In genomic region chr3:146702237-146702636, GRCh38 we compare ENCODE assay signal across 38 cellular contexts.
"Had no signal": no experiment of that assay in that cellular context is flagged by ENCODE, and none has a peak within 500 bp of the region (broad histone marks: within the 10 kb centered on the region; RNA-seq: fewer than 3 reads in every experiment).

No MANE protein-coding gene starts in this region.

- H3K27me3 Mint-ChIP-seq: activated naive CD4-positive, alpha-beta T cell treated with anti-CD3 and anti-CD28 coated beads, Interleukin-2, amount 10 ng/mL, durations not matched to agents 7 days and 5 days; activated naive CD4-positive, alpha-beta T cell treated with anti-CD3 and anti-CD28 coated beads, Interleukin-2, amount 50 U/mL, for 24 hours; activated naive CD8-positive, alpha-beta T cell; activated naive CD8-positive, alpha-beta T cell treated with anti-CD3 and anti-CD28 coated beads for 36 hours; activated naive CD8-positive, alpha-beta T cell treated with anti-CD3 and anti-CD28 coated beads, Interleukin-2, amount 10 ng/mL, durations not matched to agents 7 days and 5 days; activated naive CD8-positive, alpha-beta T cell treated with anti-CD3 and anti-CD28 coated beads, Interleukin-2, amount 50 U/mL, for 24 hours; activated T-cell treated with anti-CD3 and anti-CD28 coated beads, Interleukin-2, amount 50 U/mL, for 24 hours; activated T-helper 17 cell treated with anti-CD3 and anti-CD28 coated beads, Interleukin-2, amount 50 U/mL, for 72 hours; brain; central memory CD8-positive, alpha-beta T cell had no signal

- H3K36me3 Mint-ChIP-seq: activated naive CD4-positive, alpha-beta T cell treated with anti-CD3 and anti-CD28 coated beads, Interleukin-2, amount 10 ng/mL, durations not matched to agents 7 days and 5 days; activated naive CD4-positive, alpha-beta T cell treated with anti-CD3 and anti-CD28 coated beads, Interleukin-2, amount 50 U/mL, for 24 hours; activated naive CD4-positive, alpha-beta T cell treated with anti-CD3 and anti-CD28 coated beads, Interleukin-2, amount 50 U/mL, for 72 hours; activated naive CD8-positive, alpha-beta T cell; activated naive CD8-positive, alpha-beta T cell treated with anti-CD3 and anti-CD28 coated beads for 36 hours; activated naive CD8-positive, alpha-beta T cell treated with anti-CD3 and anti-CD28 coated beads, Interleukin-2, amount 10 ng/mL, durations not matched to agents 7 days and 5 days; brain had no signal

- H3K27ac ChIP-seq: adrenal gland, ascending aorta, body of pancreas, brain microvascular endothelial cell, breast epithelium, cardiac muscle cell had no signal

- H3K4me1 ChIP-seq: adrenal gland, ascending aorta, body of pancreas, breast epithelium had no signal

- H3K4me3 Mint-ChIP-seq: activated naive CD4-positive, alpha-beta T cell treated with anti-CD3 and anti-CD28 coated beads for 36 hours; activated naive CD4-positive, alpha-beta T cell treated with anti-CD3 and anti-CD28 coated beads, Interleukin-2, amount 10 ng/mL, durations not matched to agents 7 days and 5 days; activated naive CD4-positive, alpha-beta T cell treated with anti-CD3 and anti-CD28 coated beads, Interleukin-2, amount 50 U/mL, for 24 hours; activated naive CD8-positive, alpha-beta T cell; activated naive CD8-positive, alpha-beta T cell treated with anti-CD3 and anti-CD28 coated beads for 36 hours; activated naive CD8-positive, alpha-beta T cell treated with anti-CD3 and anti-CD28 coated beads, Interleukin-2, amount 10 ng/mL, durations not matched to agents 7 days and 5 days; activated naive CD8-positive, alpha-beta T cell treated with anti-CD3 and anti-CD28 coated beads, Interleukin-2, amount 50 U/mL, for 24 hours; activated T-cell treated with anti-CD3 and anti-CD28 coated beads, Interleukin-2, amount 50 U/mL, for 24 hours; activated T-cell treated with anti-CD3 and anti-CD28 coated beads, Interleukin-2, amount 50 U/mL, for 4 hours; activated T-cell treated with anti-CD3 and anti-CD28 coated beads, Interleukin-2, amount 50 U/mL, for 72 hours; activated T-helper 1 cell treated with anti-CD3 and anti-CD28 coated beads, Interleukin-12 subunit alpha, Interleukin-12 subunit beta, Interleukin-2, Interleukin-4 antibody, amounts not matched to agents 30 ng/mL and 10 ng/mL and 1 ng/mL, durations not matched to agents 14 hours and 24 hours and 36 hours; activated T-helper 17 cell treated with anti-CD3 and anti-CD28 coated beads, Interleukin-2, amount 50 U/mL, for 72 hours; brain; central memory CD8-positive, alpha-beta T cell had no signal

- DNase-seq: activated effector memory CD4-positive, alpha-beta T cell treated with anti-CD3 and anti-CD28 coated beads, Interleukin-2, amount 50 U/mL, for 16 hours; activated effector memory CD4-positive, alpha-beta T cell treated with Interleukin-2 at 50 U/mL for 16 hours; activated gamma-delta T cell; activated gamma-delta T cell treated with Interleukin-2 at 50 U/mL for 16 hours; activated naive CD4-positive, alpha-beta T cell; activated naive CD4-positive, alpha-beta T cell treated with anti-CD3 and anti-CD28 coated beads for 36 hours; activated naive CD4-positive, alpha-beta T cell treated with anti-CD3 and anti-CD28 coated beads, Interleukin-2, amount 10 ng/mL, durations not matched to agents 7 days and 5 days; activated naive CD4-positive, alpha-beta T cell treated with anti-CD3 and anti-CD28 coated beads, Interleukin-2, amount 50 U/mL, for 16 hours; activated naive CD4-positive, alpha-beta T cell treated with Interleukin-2 at 50 U/mL for 16 hours; activated naive CD8-positive, alpha-beta T cell treated with anti-CD3 and anti-CD28 coated beads for 36 hours; activated naive CD8-positive, alpha-beta T cell treated with anti-CD3 and anti-CD28 coated beads, Interleukin-2, amount 10 ng/mL, durations not matched to agents 7 days and 5 days; activated naive CD8-positive, alpha-beta T cell treated with anti-CD3 and anti-CD28 coated beads, Interleukin-2, amount 50 U/mL, for 24 hours; activated T-cell treated with anti-CD3 and anti-CD28 coated beads, Interleukin-2, amount 50 U/mL, for 1 hour; activated T-cell treated with anti-CD3 and anti-CD28 coated beads, Interleukin-2, amount 50 U/mL, for 24 hours; activated T-cell treated with anti-CD3 and anti-CD28 coated beads, Interleukin-2, amount 50 U/mL, for 4 hours; activated T-cell treated with anti-CD3 and anti-CD28 coated beads, Interleukin-2, amount 50 U/mL, for 48 hours; activated T-cell treated with anti-CD3 and anti-CD28 coated beads, Interleukin-2, amount 50 U/mL, for 72 hours; adrenal gland; amniotic stem cell; amygdala; anterior cingulate cortex; aorta; body of pancreas; brain microvascular endothelial cell; caudate nucleus; central memory CD4-positive, alpha-beta T cell; cerebellar nuclear complex had no signal

- H3K36me3 ChIP-seq: adrenal gland, ascending aorta, brain microvascular endothelial cell, breast epithelium, cardiac muscle cell had no signal

- H3K4me3 ChIP-seq: adrenal gland, ascending aorta, body of pancreas, breast epithelium, cardiac muscle cell had no signal

- H3K4me1 Mint-ChIP-seq: activated naive CD4-positive, alpha-beta T cell treated with anti-CD3 and anti-CD28 coated beads, Interleukin-2, amount 10 ng/mL, durations not matched to agents 7 days and 5 days; activated naive CD4-positive, alpha-beta T cell treated with anti-CD3 and anti-CD28 coated beads, Interleukin-2, amount 50 U/mL, for 24 hours; activated naive CD8-positive, alpha-beta T cell treated with anti-CD3 and anti-CD28 coated beads for 36 hours; activated naive CD8-positive, alpha-beta T cell treated with anti-CD3 and anti-CD28 coated beads, Interleukin-2, amount 10 ng/mL, durations not matched to agents 7 days and 5 days; activated naive CD8-positive, alpha-beta T cell treated with anti-CD3 and anti-CD28 coated beads, Interleukin-2, amount 50 U/mL, for 24 hours; activated T-helper 17 cell treated with anti-CD3 and anti-CD28 coated beads, Interleukin-2, amount 50 U/mL, for 72 hours; brain; central memory CD8-positive, alpha-beta T cell had no signal

- H3K27me3 ChIP-seq: adrenal gland, ascending aorta, body of pancreas, brain microvascular endothelial cell, breast epithelium, cardiac muscle cell had no signal

- H3K9me3 Mint-ChIP-seq: activated naive CD4-positive, alpha-beta T cell treated with anti-CD3 and anti-CD28 coated beads for 36 hours; activated naive CD8-positive, alpha-beta T cell treated with anti-CD3 and anti-CD28 coated beads for 36 hours; activated naive CD8-positive, alpha-beta T cell treated with anti-CD3 and anti-CD28 coated beads, Interleukin-2, amount 10 ng/mL, durations not matched to agents 7 days and 5 days; activated naive CD8-positive, alpha-beta T cell treated with anti-CD3 and anti-CD28 coated beads, Interleukin-2, amount 50 U/mL, for 24 hours; activated T-cell treated with anti-CD3 and anti-CD28 coated beads, Interleukin-2, amount 50 U/mL, for 24 hours; activated T-cell treated with anti-CD3 and anti-CD28 coated beads, Interleukin-2, amount 50 U/mL, for 4 hours; activated T-helper 1 cell treated with anti-CD3 and anti-CD28 coated beads, Interleukin-12 subunit alpha, Interleukin-12 subunit beta, Interleukin-2, Interleukin-4 antibody, amounts not matched to agents 30 ng/mL and 10 ng/mL and 1 ng/mL, durations not matched to agents 14 hours and 24 hours and 36 hours; activated T-helper 2 cell treated with anti-CD3 and anti-CD28 coated beads, Interferon-gamma antibody, Interleukin-2, Interleukin-4, amounts not matched to agents 10 μg/mL and 5 μg/mL and 100 μg/mL, durations not matched to agents 14 hours and 24 hours and 36 hours; brain had no signal

- H3K27ac Mint-ChIP-seq: activated naive CD4-positive, alpha-beta T cell treated with anti-CD3 and anti-CD28 coated beads for 36 hours; activated naive CD4-positive, alpha-beta T cell treated with anti-CD3 and anti-CD28 coated beads, Interleukin-2, amount 10 ng/mL, durations not matched to agents 7 days and 5 days; activated naive CD4-positive, alpha-beta T cell treated with anti-CD3 and anti-CD28 coated beads, Interleukin-2, amount 50 U/mL, for 24 hours; activated naive CD4-positive, alpha-beta T cell treated with anti-CD3 and anti-CD28 coated beads, Interleukin-2, amount 50 U/mL, for 72 hours; activated naive CD8-positive, alpha-beta T cell; activated naive CD8-positive, alpha-beta T cell treated with anti-CD3 and anti-CD28 coated beads for 36 hours; activated naive CD8-positive, alpha-beta T cell treated with anti-CD3 and anti-CD28 coated beads, Interleukin-2, amount 10 ng/mL, durations not matched to agents 7 days and 5 days; activated naive CD8-positive, alpha-beta T cell treated with anti-CD3 and anti-CD28 coated beads, Interleukin-2, amount 50 U/mL, for 24 hours; activated T-cell treated with anti-CD3 and anti-CD28 coated beads, Interleukin-2, amount 50 U/mL, for 24 hours; activated T-cell treated with anti-CD3 and anti-CD28 coated beads, Interleukin-2, amount 50 U/mL, for 72 hours; activated T-helper 1 cell treated with anti-CD3 and anti-CD28 coated beads, Interleukin-12 subunit alpha, Interleukin-12 subunit beta, Interleukin-2, Interleukin-4 antibody, amounts not matched to agents 30 ng/mL and 10 ng/mL and 1 ng/mL, durations not matched to agents 14 hours and 24 hours and 36 hours; activated T-helper 17 cell treated with anti-CD3 and anti-CD28 coated beads, Interleukin-2, amount 50 U/mL, for 72 hours; activated T-helper 2 cell treated with anti-CD3 and anti-CD28 coated beads, Interferon-gamma antibody, Interleukin-2, Interleukin-4, amounts not matched to agents 10 μg/mL and 5 μg/mL and 100 μg/mL, durations not matched to agents 14 hours and 24 hours and 36 hours; brain had no signal

- H3K9me3 ChIP-seq: adrenal gland, ascending aorta, body of pancreas, breast epithelium had no signal
